ENCODE assay signal across 8 cellular contexts in the genomic region with DNA sequence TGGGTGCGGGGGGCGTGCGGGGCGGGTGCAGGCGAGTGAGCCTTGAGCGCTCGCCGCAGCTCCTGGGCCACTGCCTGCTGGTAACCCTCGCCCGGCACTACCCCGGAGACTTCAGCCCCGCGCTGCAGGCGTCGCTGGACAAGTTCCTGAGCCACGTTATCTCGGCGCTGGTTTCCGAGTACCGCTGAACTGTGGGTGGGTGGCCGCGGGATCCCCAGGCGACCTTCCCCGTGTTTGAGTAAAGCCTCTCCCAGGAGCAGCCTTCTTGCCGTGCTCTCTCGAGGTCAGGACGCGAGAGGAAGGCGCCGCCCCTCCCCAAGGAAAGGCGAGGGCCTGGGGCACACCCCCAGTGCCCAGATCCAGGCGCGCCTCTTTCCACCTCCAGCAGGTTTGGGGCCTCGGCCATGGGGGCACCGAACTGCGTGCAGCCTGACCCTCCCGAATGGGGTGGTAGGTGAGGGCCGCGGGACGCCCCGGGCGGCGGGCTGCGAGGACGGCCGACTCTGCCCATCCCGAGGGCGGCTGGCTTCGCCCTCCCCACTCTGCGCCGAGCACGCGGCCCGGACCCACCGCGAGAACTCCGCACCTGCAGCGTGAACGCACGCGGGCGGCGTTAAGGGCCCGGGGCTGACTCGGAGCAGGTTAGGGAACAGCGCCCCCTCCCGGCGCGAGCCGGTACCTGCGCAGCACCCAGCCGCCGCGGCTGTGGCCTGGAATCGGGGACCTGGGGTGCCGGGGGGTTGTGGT. TPM values are rescaled to one million over a fixed set of nuclear protein-coding genes. Genes with fewer than 3 reads are reported as not detected.
DNase-seq lines count a peak whose midpoint lies in the region; ATAC-seq and TF ChIP-seq lines count a peak whose summit lies in the region.

No MANE protein-coding gene starts in this region.

- H3K4me3 ChIP-seq in thoracic aorta = peak overlapping the region; percentile 62

- H3K9me3 ChIP-seq in thoracic aorta = no peaks in the 10 kb centered on the region

- no peak for ATAC-seq in thoracic aorta (ENCODE audit: insufficient number of reproducible peaks, low FRiP score, low read depth)
- ATAC-seq in GM18870 (IDR thresholded peaks at IDR 0.05; ENCODE audit: unreplicated experiment) = no peak

- no peak overlapping the region for H3K27ac ChIP-seq in thoracic aorta

- no peaks in the 10 kb centered on the region for H3K36me3 ChIP-seq in thoracic aorta

- H3K36me3 Mint-ChIP-seq in osteocyte (ENCODE audit: unreplicated experiment) = peaks cover 6% of the 10 kb centered on the region

- TF ChIP-seq CTCF in GM12873 (IDR thresholded peaks at IDR 0.05; ENCODE audit: insufficient read depth, low read depth, low read length, missing control alignments) = peak; percentile 92
- TF ChIP-seq CTCF in osteocyte (IDR thresholded peaks at IDR 0.05) = peak; percentile 98
- TF ChIP-seq CTCF in thoracic aorta (IDR thresholded peaks at IDR 0.05) = peak; percentile 95

- peak overlapping the region; percentile 29 for H3K4me3 Mint-ChIP-seq in osteocyte (ENCODE audit: unreplicated experiment)

- H3K27ac Mint-ChIP-seq in osteocyte (ENCODE audit: unreplicated experiment) = no peak overlapping the region

- peaks cover 24% of the 10 kb centered on the region for H3K27me3 Mint-ChIP-seq in osteocyte (ENCODE audit: unreplicated experiment)

- H3K27me3 ChIP-seq in thoracic aorta (replicated peaks; ENCODE audit: insufficient read depth) = peaks cover 22% of the 10 kb centered on the region

- DNase-seq in LoVo (ENCODE audit: low spot score) (peak; percentile 58), SK-N-DZ (ENCODE audit: low spot score) (peak; percentile 86), germinal center (ENCODE audit: low spot score) (peak; percentile 92), osteocyte (ENCODE audit: extremely low spot score, unreplicated experiment) (peak; percentile 93), thoracic aorta (ENCODE audit: low spot score) (no peak)
- DNase-seq in activated naive CD4-positive, alpha-beta T cell (lab: John Stamatoyannopoulos, UW) = peak; percentile 75 to 86 (median 79)

- no peaks in the 10 kb centered on the region for H3K9me3 Mint-ChIP-seq in osteocyte (ENCODE audit: unreplicated experiment)

- peaks cover 14 to 17% of the 10 kb centered on the region in 2 donors for H3K4me1 ChIP-seq in thoracic aorta (ENCODE audit: control insufficient read depth in 1 of 2, low read depth in 2 of 2)

- peaks cover 6% of the 10 kb centered on the region for H3K4me1 Mint-ChIP-seq in osteocyte (ENCODE audit: unreplicated experiment)

RNA-seq across cellular contexts. Expression of gene HBQ1, which starts 0.8 kb away (rescaled TPM):
- 19.6 and 54.2 TPM in 2 replicates for polyA plus RNA-seq in SK-N-DZ (2014; cell fraction: cytosol; rRNA removed)
- polyA plus RNA-seq in SK-N-DZ (2014; cell fraction: nucleus; rRNA removed) = 21.9 and 39.2 TPM in 2 replicates
- not detected in 2 replicates for total RNA-seq in osteocyte
- total RNA-seq in thoracic aorta = not detected

RNA-seq across cellular contexts. Expression of gene HBA1, which starts 4.6 kb away (rescaled TPM):
- not detected in 2 replicates for polyA plus RNA-seq in SK-N-DZ (2014; cell fraction: cytosol; rRNA removed)
- not detected in 2 replicates for polyA plus RNA-seq in SK-N-DZ (2014; cell fraction: nucleus; rRNA removed)
- total RNA-seq in osteocyte (not detected in 2 replicates), thoracic aorta (100 to 1,000 TPM in 1 of 2 donors, not detected in 1; 174 TPM)

RNA-seq across cellular contexts. Expression of gene HBA2, which starts 8.4 kb away (rescaled TPM):
- polyA plus RNA-seq in SK-N-DZ (2014; cell fraction: cytosol; rRNA removed) = 0.55 TPM in 1 of 2 replicates, not detected in the other
- polyA plus RNA-seq in SK-N-DZ (2014; cell fraction: nucleus; rRNA removed) = not detected in 2 replicates
- total RNA-seq in osteocyte (not detected in 2 replicates), thoracic aorta (100 to 1,000 TPM in 1 of 2 donors, 10 to 100 TPM in 1; 47.9 to 433 TPM)

RNA-seq across cellular contexts. Expression of gene HBM, which starts 15.3 kb away (rescaled TPM):
- not detected in 2 replicates for polyA plus RNA-seq in SK-N-DZ (2014; cell fraction: cytosol; rRNA removed)
- not detected in 2 replicates for polyA plus RNA-seq in SK-N-DZ (2014; cell fraction: nucleus; rRNA removed)
- total RNA-seq in osteocyte (not detected in 2 replicates), thoracic aorta (not detected)

RNA-seq across cellular contexts. Expression of gene HBZ, which starts 28.6 kb away (rescaled TPM):
- polyA plus RNA-seq in SK-N-DZ (2014; cell fraction: cytosol; rRNA removed) = not detected in 2 replicates
- not detected in 2 replicates for polyA plus RNA-seq in SK-N-DZ (2014; cell fraction: nucleus; rRNA removed)
- total RNA-seq in osteocyte (not detected in 2 replicates), thoracic aorta (not detected)
